In genomic region chr3:106609666-106610301, GRCh38 we compare ENCODE assay signal across 8 cellular contexts.
DNase-seq lines count a peak whose midpoint lies in the region; ATAC-seq and TF ChIP-seq lines count a peak whose summit lies in the region.

No MANE protein-coding gene starts in this region.

- peaks cover 20% of the 10 kb centered on the region for H3F3A ChIP-seq in SK-N-SH (replicated peaks; ENCODE audit: insufficient read depth)

- H3K4me3 ChIP-seq in H7 (ENCODE audit: insufficient read depth, low read depth, low read length) = no peak overlapping the region
- H3K4me3 ChIP-seq in SK-N-SH (ENCODE audit: low read depth in 2 of 2, low read length in 1 of 2) = peak overlapping the region in 1 of 2 experiments; percentile 8; a peak in 1 of 4 replicates
- H3K4me3 ChIP-seq in aorta (ENCODE audit: low read length in 2 of 2) = no peak overlapping the region

- no peaks in the 10 kb centered on the region for H3K9me2 ChIP-seq in SK-N-SH

- no peak for TF ChIP-seq EP300 in SK-N-SH (IDR thresholded peaks at IDR 0.05; ENCODE audit: borderline replicate concordance in 1 of 2, low read depth in 1 of 2, low read length in 1 of 2)

- peaks cover 9 to 63% of the 10 kb centered on the region in 2 donors for H3K36me3 Mint-ChIP-seq in activated naive CD4-positive, alpha-beta T cell treated with anti-CD3 and anti-CD28 coated beads, Interleukin-2, amount 50 U/mL, for 72 hours

- H3K27ac Mint-ChIP-seq in activated naive CD4-positive, alpha-beta T cell treated with anti-CD3 and anti-CD28 coated beads, Interleukin-2, amount 50 U/mL, for 72 hours = peak overlapping the region in 1 of 2 donors; percentile 44

- no peaks in the 10 kb centered on the region for H3K27me3 ChIP-seq in H7 (ENCODE audit: control insufficient read depth, insufficient read depth, low read length)
- no peaks in the 10 kb centered on the region for H3K27me3 ChIP-seq in SK-N-SH (ENCODE audit: insufficient read depth)
- no peaks in the 10 kb centered on the region for H3K27me3 ChIP-seq in aorta (ENCODE audit: control insufficient read depth in 1 of 2, insufficient read depth in 2 of 2, low read length in 1 of 2)

- intact Hi-C loops in Right ventricle myocardium superior (cut with DNase I) (no loop called here), aorta (cut with DNase I) (loop anchor here (5.0 to 10.0 kb wide), 2 partner anchors 922 to 935 kb away; no protein-coding TSS in a partner anchor)

- H3K9me3 Mint-ChIP-seq in activated naive CD4-positive, alpha-beta T cell treated with anti-CD3 and anti-CD28 coated beads, Interleukin-2, amount 50 U/mL, for 72 hours = peaks cover 13 to 30% of the 10 kb centered on the region in 2 donors

- no peak overlapping the region for H2AFZ ChIP-seq in SK-N-SH (ENCODE audit: low read depth)

- DNase-seq in ELR (ENCODE audit: low read depth) = peak; percentile 80
- DNase-seq in H7 = peak; percentile 5
- peak; percentile 64 for DNase-seq in MV-4-11 (lab: John Stamatoyannopoulos, UW)
- peak; percentile 33 for DNase-seq in SK-N-SH
- peak in 1 of 2 donors; percentile 67 for DNase-seq in activated naive CD4-positive, alpha-beta T cell treated with anti-CD3 and anti-CD28 coated beads, Interleukin-2, amount 50 U/mL, for 72 hours (ENCODE audit: low spot score in 2 of 2)
- DNase-seq in Right ventricle myocardium superior = no peak
- DNase-seq in pulmonary artery endothelial cell (ENCODE audit: low read depth, low spot score) = peak; percentile 67
- no peak for DNase-seq in aorta

- H4K20me1 ChIP-seq in SK-N-SH (ENCODE audit: insufficient read depth) = no peaks in the 10 kb centered on the region

- H3K4me2 ChIP-seq in SK-N-SH = peak overlapping the region; percentile 53

- peak; percentile 95 for TF ChIP-seq CTCF in SK-N-SH (IDR thresholded peaks at IDR 0.05)

- H3K27ac ChIP-seq in SK-N-SH (ENCODE audit: low read depth in 2 of 2, low read length in 1 of 2) (peak overlapping the region in 1 of 2 experiments; percentile 69; a peak in 2 of 4 replicates), aorta (ENCODE audit: low read depth in 1 of 2, low read length in 2 of 2) (no peak overlapping the region)

- no peaks in the 10 kb centered on the region for H3K36me3 ChIP-seq in H7 (replicated peaks; ENCODE audit: control insufficient read depth, insufficient read depth, low read length)
- H3K36me3 ChIP-seq in SK-N-SH (replicated peaks in 1 of 2; ENCODE audit: control insufficient read depth in 1 of 2, insufficient read depth in 2 of 2, low read length in 1 of 2) = no peaks in the 10 kb centered on the region
- H3K36me3 ChIP-seq in aorta (ENCODE audit: control insufficient read depth in 1 of 2, insufficient read depth in 2 of 2, low read length in 1 of 2) = no peaks in the 10 kb centered on the region

- no peaks in the 10 kb centered on the region for H3K9me3 ChIP-seq in SK-N-SH
- H3K9me3 ChIP-seq in aorta (ENCODE audit: control insufficient read depth, low read length) = no peaks in the 10 kb centered on the region

- H3K79me2 ChIP-seq in SK-N-SH (ENCODE audit: insufficient read depth) = no peaks in the 10 kb centered on the region

- CTCF ChIA-PET in SK-N-SH (lab: Yijun Ruan, JAX) = interaction anchor here (0.6 to 3.3 kb wide), 37 partner anchors 8 to 1242 kb away, joined by 3 to 20 read pairs (median 4); partner anchors contain the start of gene CBLB

- ATAC-seq in activated naive CD4-positive, alpha-beta T cell treated with anti-CD3 and anti-CD28 coated beads, Interleukin-2, amount 50 U/mL, for 72 hours = peak; percentile 72 to 75
- peak; percentile 96 for ATAC-seq in Right ventricle myocardium superior (ENCODE audit: poor library complexity)
- ATAC-seq in aorta (ENCODE audit: low FRiP score) = peak; percentile 90

- no peak overlapping the region; the same call in 1 of the 2 replicates for H3K9ac ChIP-seq in SK-N-SH

- peak; percentile 99 for TF ChIP-seq RAD21 in SK-N-SH (IDR thresholded peaks at IDR 0.05; ENCODE audit: low read length)

- H3K4me1 ChIP-seq in SK-N-SH (ENCODE audit: control insufficient read depth in 1 of 2, insufficient read depth in 2 of 2, low read depth in 1 of 2, low read length in 1 of 2) (peaks cover 4 to 26% of the 10 kb centered on the region in 2 experiments), aorta (ENCODE audit: control insufficient read depth in 1 of 2, insufficient read depth in 2 of 2, low read length in 2 of 2) (no peaks in the 10 kb centered on the region)

- POLR2A ChIA-PET in SK-N-SH (lab: Yijun Ruan, JAX) = no interaction called here

- 7% methylated on average over 2 of the region's 2 CpGs for WGBS in SK-N-SH (ENCODE audit: low lambda C conversion rate)
- WGBS in aorta, 2 donors = 0 to 3% methylated on average over 2 of the region's 2 CpGs

TF ChIP-seq in SK-N-SH, 30 proteins besides CTCF, POLR2A, EP300 and RAD21 (continues in another document):
- TF ChIP-seq REST (IDR thresholded peaks at IDR 0.05; ENCODE audit: low read depth, low read length) (no peak), TCF12 (IDR thresholded peaks at IDR 0.05) (peak; percentile 44), CHD2 (IDR thresholded peaks at IDR 0.05; ENCODE audit: low read length, partially characterized antibody) (no peak), FOXM1 (IDR thresholded peaks at IDR 0.05; ENCODE audit: low read depth) (no peak), MEF2A (IDR thresholded peaks at IDR 0.05; ENCODE audit: borderline replicate concordance, low read depth) (no peak), ELF1 (IDR thresholded peaks at IDR 0.05) (no peak), RFX5 (IDR thresholded peaks at IDR 0.05; ENCODE audit: low read length) (no peak), EZH2phosphoT487 (IDR thresholded peaks at IDR 0.05; ENCODE audit: borderline replicate concordance, low read depth) (no peak), MXI1 (IDR thresholded peaks at IDR 0.05; ENCODE audit: low read depth, low read length) (no peak), USF2 (IDR thresholded peaks at IDR 0.05; ENCODE audit: borderline replicate concordance, low read depth, low read length) (no peak), TAF1 (IDR thresholded peaks at IDR 0.05; ENCODE audit: borderline replicate concordance, low read depth, low read length) (no peak), RXRA (IDR thresholded peaks at IDR 0.05; ENCODE audit: borderline replicate concordance, low read depth) (peak; percentile 49; the same call in 1 of the 2 replicates), FOXJ3 (CRISPR knock-in tag; IDR thresholded peaks at IDR 0.05) (no peak), RCOR1 (IDR thresholded peaks at IDR 0.05; ENCODE audit: low read length) (0 out of 2 replicates have a peak, but pooled peaks have one; percentile 11), NFIC (IDR thresholded peaks at IDR 0.05; ENCODE audit: borderline replicate concordance) (no peak), SMC3 (IDR thresholded peaks at IDR 0.05; ENCODE audit: low read depth, low read length) (peak; percentile 92)
- TF ChIP-seq, protein P1, sequence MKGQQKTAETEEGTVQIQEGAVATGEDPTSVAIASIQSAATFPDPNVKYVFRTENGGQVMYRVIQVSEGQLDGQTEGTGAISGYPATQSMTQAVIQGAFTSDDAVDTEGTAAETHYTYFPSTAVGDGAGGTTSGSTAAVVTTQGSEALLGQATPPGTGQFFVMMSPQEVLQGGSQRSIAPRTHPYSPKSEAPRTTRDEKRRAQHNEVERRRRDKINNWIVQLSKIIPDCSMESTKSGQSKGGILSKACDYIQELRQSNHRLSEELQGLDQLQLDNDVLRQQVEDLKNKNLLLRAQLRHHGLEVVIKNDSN (IDR thresholded peaks at IDR 0.05; ENCODE audit: borderline replicate concordance, low read depth) = no peak
- TF ChIP-seq, protein P2, sequence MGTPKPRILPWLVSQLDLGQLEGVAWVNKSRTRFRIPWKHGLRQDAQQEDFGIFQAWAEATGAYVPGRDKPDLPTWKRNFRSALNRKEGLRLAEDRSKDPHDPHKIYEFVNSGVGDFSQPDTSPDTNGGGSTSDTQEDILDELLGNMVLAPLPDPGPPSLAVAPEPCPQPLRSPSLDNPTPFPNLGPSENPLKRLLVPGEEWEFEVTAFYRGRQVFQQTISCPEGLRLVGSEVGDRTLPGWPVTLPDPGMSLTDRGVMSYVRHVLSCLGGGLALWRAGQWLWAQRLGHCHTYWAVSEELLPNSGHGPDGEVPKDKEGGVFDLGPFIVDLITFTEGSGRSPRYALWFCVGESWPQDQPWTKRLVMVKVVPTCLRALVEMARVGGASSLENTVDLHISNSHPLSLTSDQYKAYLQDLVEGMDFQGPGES (IDR thresholded peaks at IDR 0.05; ENCODE audit: low read depth, low read length) = no peak

Comparison
In these comparisons a context has a peak if more than half of its experiments do, and no peak if none do; other contexts are left out.
1. DNase-seq: peak in ELR (single experiment), H7 (single experiment), MV-4-11 (single experiment), SK-N-SH (single experiment) and pulmonary artery endothelial cell (single experiment); none in Right ventricle myocardium superior (single experiment) and aorta (0 of 2).
2. Peak in every context shown above with its lines, with median percentiles within 50 percentile points of each other: ATAC-seq.